ENCODE assay signal across 8 cellular contexts in the genomic region with DNA sequence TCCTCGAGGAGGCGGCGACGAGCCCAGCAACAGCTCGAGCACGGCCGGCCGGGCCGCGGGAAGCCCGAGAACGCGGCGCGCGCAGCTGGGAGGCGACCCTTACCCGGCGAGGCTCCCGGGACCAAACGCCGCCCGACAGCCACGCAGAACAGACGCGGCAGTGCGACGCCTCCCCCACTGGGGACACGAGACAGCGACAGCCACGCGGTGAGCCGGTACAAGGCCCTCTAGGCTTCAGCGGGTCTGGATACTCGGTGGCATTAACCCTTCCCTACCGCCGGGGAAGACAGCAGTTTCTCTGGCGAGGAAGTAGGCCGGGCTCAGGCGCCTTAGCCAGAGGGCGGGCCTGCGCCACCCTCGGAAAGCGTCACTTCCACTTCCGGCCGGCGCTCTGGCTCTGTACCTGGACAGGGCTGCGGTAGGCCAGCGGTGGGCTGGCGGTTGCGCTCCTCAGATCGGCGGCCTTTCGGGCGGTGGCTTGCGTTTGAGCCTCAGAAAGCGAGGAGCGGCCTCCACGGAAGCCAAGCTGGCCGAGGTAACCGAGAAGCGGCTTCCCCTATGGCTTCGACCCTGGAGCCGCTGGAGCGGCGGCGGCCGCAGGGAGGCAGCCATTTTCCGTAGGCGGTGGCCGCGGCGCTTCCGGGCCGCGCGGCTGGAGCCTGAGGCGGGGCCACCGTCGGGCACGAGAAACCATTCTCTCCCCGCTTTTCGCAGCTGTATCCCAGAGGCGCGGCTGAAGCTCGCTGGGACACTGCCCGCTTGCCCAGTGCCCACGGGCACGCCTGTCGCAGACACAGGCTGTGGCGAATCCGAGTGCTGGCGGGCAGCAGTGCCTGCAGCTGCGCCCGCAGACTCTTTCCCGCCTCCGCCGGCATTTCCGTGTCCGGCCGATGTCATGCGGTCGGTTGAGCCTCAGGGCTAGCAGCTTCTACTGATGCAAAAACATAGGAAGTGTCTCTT. TPM values are rescaled to one million over a fixed set of nuclear protein-coding genes. Genes with fewer than 3 reads are reported as not detected.
DNase-seq lines count a peak whose midpoint lies in the region; ATAC-seq, FAIRE-seq and TF ChIP-seq lines count a peak whose summit lies in the region.

A gene with protein sequence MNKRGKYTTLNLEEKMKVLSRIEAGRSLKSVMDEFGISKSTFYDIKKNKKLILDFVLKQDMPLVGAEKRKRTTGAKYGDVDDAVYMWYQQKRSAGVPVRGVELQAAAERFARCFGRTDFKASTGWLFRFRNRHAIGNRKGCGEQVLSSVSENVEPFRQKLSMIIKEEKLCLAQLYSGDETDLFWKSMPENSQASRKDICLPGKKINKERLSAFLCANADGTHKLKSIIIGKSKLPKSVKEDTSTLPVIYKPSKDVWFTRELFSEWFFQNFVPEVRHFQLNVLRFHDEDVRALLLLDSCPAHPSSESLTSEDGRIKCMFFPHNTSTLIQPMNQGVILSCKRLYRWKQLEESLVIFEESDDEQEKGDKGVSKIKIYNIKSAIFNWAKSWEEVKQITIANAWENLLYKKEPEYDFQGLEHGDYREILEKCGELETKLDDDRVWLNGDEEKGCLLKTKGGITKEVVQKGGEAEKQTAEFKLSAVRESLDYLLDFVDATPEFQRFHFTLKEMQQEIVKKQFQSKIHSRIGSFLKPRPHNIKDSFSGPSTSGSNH (minus strand): TSS at position 322 of the 960 bp plus-strand sequence. CDS start 4,816 bp downstream, outside the sequence.
A gene (plus strand): TSS at position 389 of the 960 bp plus-strand sequence. CDS start 2,932 bp downstream, outside the sequence.

- POLR2A ChIA-PET in WTC11 (lab: Charles Lee): interaction anchor here (0.5 to 2.2 kb wide), 4 partner anchors 11 to 396 kb away, joined by 3 to 12 read pairs (median 8); a partner anchor contains a TSS

- DNase-seq in NCI-H2171 treated with DMSO at 0.1 percent for 48 hours (lab: John Stamatoyannopoulos, UW) (peak; percentile 91), WTC11 (ENCODE audit: low spot score) (peak; percentile 84), bronchial epithelial cell (ENCODE audit: low read depth) (peak; percentile 69), inferior parietal cortex (ENCODE audit: extremely low spot score) (peak; percentile 92), smooth muscle cell of the brain vasculature (ENCODE audit: low read depth, low spot score) (peak; percentile 50)

- peaks cover 25% of the 10 kb centered on the region for H3K27me3 Mint-ChIP-seq in WTC11 (ENCODE audit: low read depth)

- ATAC-seq in GM18517 (IDR thresholded peaks at IDR 0.05; ENCODE audit: unreplicated experiment) (peak; percentile 84), HG03039 (IDR thresholded peaks at IDR 0.05; ENCODE audit: unreplicated experiment) (peak; percentile 91), WTC11 (peak; percentile 98)

- CTCF ChIA-PET in WTC11 (lab: Charles Lee): interaction anchor here (1.2 to 1.4 kb wide), 3 partner anchors 9 to 134 kb away, joined by 3 to 5 read pairs (median 3); no protein-coding TSS in a partner anchor

- H3K4me3 Mint-ChIP-seq in WTC11: peak within 1 kb of the TSS; percentile 77

- TF ChIP-seq CTCF in 22Rv1 (IDR thresholded peaks at IDR 0.05) (0 out of 2 replicates have a peak, but pooled peaks have one; percentile 22), WTC11 (IDR thresholded peaks at IDR 0.05) (no peak), bronchial epithelial cell (IDR thresholded peaks at IDR 0.05; ENCODE audit: insufficient read depth, low read length, severe bottlenecking) (no peak)

- peak within 1 kb of the TSS; percentile 70 for H3K4me3 ChIP-seq in bronchial epithelial cell (ENCODE audit: low read depth, low read length)

- no peaks in the 10 kb centered on the region for H3K27me3 ChIP-seq in bronchial epithelial cell (ENCODE audit: control insufficient read depth, insufficient read depth, low read length)

- H3K4me1 Mint-ChIP-seq in WTC11: peaks cover 8% of the 10 kb centered on the region

- H3K9me3 Mint-ChIP-seq in WTC11: peaks cover 39% of the 10 kb centered on the region

- peaks cover 9% of the 10 kb centered on the region for H3K36me3 ChIP-seq in bronchial epithelial cell (ENCODE audit: control insufficient read depth, insufficient read depth, low read length)

- H3K27ac Mint-ChIP-seq in WTC11: no peak within 1 kb of the TSS; the same call in 1 of the 2 replicates

- FAIRE-seq in bronchial epithelial cell (lab: Jason Lieb, UNC): no peak

- peak within 1 kb of the TSS; percentile 90 for H3K27ac ChIP-seq in 22Rv1

- peaks cover 72% of the 10 kb centered on the region for H3K36me3 Mint-ChIP-seq in WTC11

TF ChIP-seq in WTC11, 78 proteins besides CTCF, POLR2A, EP300 and RAD21 (continues in another document):
- TF ChIP-seq OVOL2 (CRISPR knock-in tag; IDR thresholded peaks at IDR 0.05; ENCODE audit: borderline replicate concordance) (no peak), GRHL2 (CRISPR knock-in tag; IDR thresholded peaks at IDR 0.05; ENCODE audit: insufficient replicate concordance, severe bottlenecking) (no peak), HMGA2 (CRISPR knock-in tag; IDR thresholded peaks at IDR 0.05) (no peak), ZNF423 (CRISPR knock-in tag; IDR thresholded peaks at IDR 0.05) (no peak), GABPB1 (CRISPR knock-in tag; IDR thresholded peaks at IDR 0.05) (peak; percentile 52), SOX15 (CRISPR knock-in tag; IDR thresholded peaks at IDR 0.05) (no peak), MXD4 (CRISPR knock-in tag; IDR thresholded peaks at IDR 0.05; ENCODE audit: borderline replicate concordance) (no peak), ZBTB21 (CRISPR knock-in tag; IDR thresholded peaks at IDR 0.05; ENCODE audit: borderline replicate concordance) (peak; percentile 92), NR1H2 (CRISPR knock-in tag; IDR thresholded peaks at IDR 0.05) (peak; percentile 94), PRRX2 (CRISPR knock-in tag; IDR thresholded peaks at IDR 0.05) (no peak), FOXP1 (CRISPR knock-in tag; IDR thresholded peaks at IDR 0.05; ENCODE audit: borderline replicate concordance) (peak; percentile 96)
- TF ChIP-seq, protein P1, sequence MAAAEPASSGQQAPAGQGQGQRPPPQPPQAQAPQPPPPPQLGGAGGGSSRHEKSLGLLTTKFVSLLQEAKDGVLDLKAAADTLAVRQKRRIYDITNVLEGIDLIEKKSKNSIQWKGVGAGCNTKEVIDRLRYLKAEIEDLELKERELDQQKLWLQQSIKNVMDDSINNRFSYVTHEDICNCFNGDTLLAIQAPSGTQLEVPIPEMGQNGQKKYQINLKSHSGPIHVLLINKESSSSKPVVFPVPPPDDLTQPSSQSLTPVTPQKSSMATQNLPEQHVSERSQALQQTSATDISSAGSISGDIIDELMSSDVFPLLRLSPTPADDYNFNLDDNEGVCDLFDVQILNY (CRISPR knock-in tag; IDR thresholded peaks at IDR 0.05): peak; percentile 65
- TF ChIP-seq, protein P2, sequence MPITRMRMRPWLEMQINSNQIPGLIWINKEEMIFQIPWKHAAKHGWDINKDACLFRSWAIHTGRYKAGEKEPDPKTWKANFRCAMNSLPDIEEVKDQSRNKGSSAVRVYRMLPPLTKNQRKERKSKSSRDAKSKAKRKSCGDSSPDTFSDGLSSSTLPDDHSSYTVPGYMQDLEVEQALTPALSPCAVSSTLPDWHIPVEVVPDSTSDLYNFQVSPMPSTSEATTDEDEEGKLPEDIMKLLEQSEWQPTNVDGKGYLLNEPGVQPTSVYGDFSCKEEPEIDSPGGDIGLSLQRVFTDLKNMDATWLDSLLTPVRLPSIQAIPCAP (CRISPR knock-in tag; IDR thresholded peaks at IDR 0.05): peak; percentile 94
- TF ChIP-seq, protein P3, sequence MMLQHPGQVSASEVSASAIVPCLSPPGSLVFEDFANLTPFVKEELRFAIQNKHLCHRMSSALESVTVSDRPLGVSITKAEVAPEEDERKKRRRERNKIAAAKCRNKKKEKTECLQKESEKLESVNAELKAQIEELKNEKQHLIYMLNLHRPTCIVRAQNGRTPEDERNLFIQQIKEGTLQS (CRISPR knock-in tag; conservative IDR thresholded peaks at IDR 0.05): peak; percentile 49
- TF ChIP-seq, protein P4, sequence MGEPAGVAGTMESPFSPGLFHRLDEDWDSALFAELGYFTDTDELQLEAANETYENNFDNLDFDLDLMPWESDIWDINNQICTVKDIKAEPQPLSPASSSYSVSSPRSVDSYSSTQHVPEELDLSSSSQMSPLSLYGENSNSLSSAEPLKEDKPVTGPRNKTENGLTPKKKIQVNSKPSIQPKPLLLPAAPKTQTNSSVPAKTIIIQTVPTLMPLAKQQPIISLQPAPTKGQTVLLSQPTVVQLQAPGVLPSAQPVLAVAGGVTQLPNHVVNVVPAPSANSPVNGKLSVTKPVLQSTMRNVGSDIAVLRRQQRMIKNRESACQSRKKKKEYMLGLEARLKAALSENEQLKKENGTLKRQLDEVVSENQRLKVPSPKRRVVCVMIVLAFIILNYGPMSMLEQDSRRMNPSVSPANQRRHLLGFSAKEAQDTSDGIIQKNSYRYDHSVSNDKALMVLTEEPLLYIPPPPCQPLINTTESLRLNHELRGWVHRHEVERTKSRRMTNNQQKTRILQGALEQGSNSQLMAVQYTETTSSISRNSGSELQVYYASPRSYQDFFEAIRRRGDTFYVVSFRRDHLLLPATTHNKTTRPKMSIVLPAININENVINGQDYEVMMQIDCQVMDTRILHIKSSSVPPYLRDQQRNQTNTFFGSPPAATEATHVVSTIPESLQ (CRISPR knock-in tag; IDR thresholded peaks at IDR 0.05): no peak
- TF ChIP-seq, protein P5, sequence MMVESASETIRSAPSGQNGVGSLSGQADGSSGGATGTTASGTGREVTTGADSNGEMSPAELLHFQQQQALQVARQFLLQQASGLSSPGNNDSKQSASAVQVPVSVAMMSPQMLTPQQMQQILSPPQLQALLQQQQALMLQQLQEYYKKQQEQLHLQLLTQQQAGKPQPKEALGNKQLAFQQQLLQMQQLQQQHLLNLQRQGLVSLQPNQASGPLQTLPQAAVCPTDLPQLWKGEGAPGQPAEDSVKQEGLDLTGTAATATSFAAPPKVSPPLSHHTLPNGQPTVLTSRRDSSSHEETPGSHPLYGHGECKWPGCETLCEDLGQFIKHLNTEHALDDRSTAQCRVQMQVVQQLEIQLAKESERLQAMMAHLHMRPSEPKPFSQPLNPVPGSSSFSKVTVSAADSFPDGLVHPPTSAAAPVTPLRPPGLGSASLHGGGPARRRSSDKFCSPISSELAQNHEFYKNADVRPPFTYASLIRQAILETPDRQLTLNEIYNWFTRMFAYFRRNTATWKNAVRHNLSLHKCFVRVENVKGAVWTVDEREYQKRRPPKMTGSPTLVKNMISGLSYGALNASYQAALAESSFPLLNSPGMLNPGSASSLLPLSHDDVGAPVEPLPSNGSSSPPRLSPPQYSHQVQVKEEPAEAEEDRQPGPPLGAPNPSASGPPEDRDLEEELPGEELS (CRISPR knock-in tag; IDR thresholded peaks at IDR 0.05): peak; percentile 91; the same call in 1 of the 2 replicates

RNA-seq across cellular contexts. Expression of the first gene that starts in this region (rescaled TPM):
- total RNA-seq in WTC11 (2021) (5.3 to 7.4 TPM (median 7.0 TPM) in 3 replicates), bronchial epithelial cell (2.4 and 5.5 TPM in 2 replicates)

RNA-seq across cellular contexts. Expression of the second gene that starts in this region (rescaled TPM):
- total RNA-seq in WTC11 (2021): 21.8 to 31.5 TPM (median 23.5 TPM) in 3 replicates
- 22.9 and 23.2 TPM in 2 replicates for total RNA-seq in bronchial epithelial cell

Comparison
In these comparisons a context has a peak if more than half of its experiments do, and no peak if none do; other contexts are left out.
1. Peak in every context shown above with its lines: DNase-seq, ATAC-seq, H3K4me3 ChIP-seq and H3K27ac ChIP-seq.